ENCODE assay signal across 7 cellular contexts in genomic region chr20:407097-407952, GRCh38. TPM values are rescaled to one million over a fixed set of nuclear protein-coding genes. Genes with fewer than 3 reads are reported as not detected.
DNase-seq lines count a peak whose midpoint lies in the region; ATAC-seq, FAIRE-seq and TF ChIP-seq lines count a peak whose summit lies in the region.

No MANE protein-coding gene starts in this region.

- DNase-seq in GM13976 (ENCODE audit: low spot score): peak; percentile 95
- peak; percentile 87 for DNase-seq in NAMALWA (ENCODE audit: low spot score)
- peak; percentile 90 for DNase-seq in SW480 (ENCODE audit: low spot score)
- DNase-seq in K562 (ENCODE audit: extremely low read depth in 1 of 4, low spot score in 3 of 4): peak; percentile 80 to 83 (median 82)
- DNase-seq in iPS DF 19.7 (ENCODE audit: low read depth, low spot score): peak; percentile 69
- DNase-seq in sciatic nerve (ENCODE audit: low spot score): peak; percentile 84

- TF ChIP-seq POLR2A in K562 (conservative IDR thresholded peaks at IDR 0.05): peak; percentile 43; the same call in 1 of the 2 replicates

- H4K20me1 ChIP-seq in K562 (replicated peaks; ENCODE audit: control insufficient read depth, insufficient read depth, low read length): no peaks in the 10 kb centered on the region

- TF ChIP-seq EP300 in K562 (IDR thresholded peaks at IDR 0.05; ENCODE audit: low read length): no peak; the same call in 1 of the 2 replicates

- peak overlapping the region; percentile 52 for H3K4me3 ChIP-seq in K562

- no peaks in the 10 kb centered on the region for H3K27me3 ChIP-seq in K562 (ENCODE audit: control insufficient read depth in 2 of 2, insufficient read depth in 2 of 2, low read length in 2 of 2)

- no peaks in the 10 kb centered on the region for H3K9me1 ChIP-seq in K562 (ENCODE audit: control insufficient read depth, insufficient read depth, low read length)

- FAIRE-seq in K562 (lab: Jason Lieb, UNC): peak; percentile 78

- 4% methylated on average over 17 of the region's 45 CpGs for WGBS in K562 (ENCODE audit: insufficient coverage, low coverage, missing lambda C conversion rate)

- no peak; a peak in 1 of 4 replicates for TF ChIP-seq RAD21 in K562 (CRISPR knock-in tag; conservative IDR thresholded peaks at IDR 0.05 in 1 of 2, IDR thresholded peaks at IDR 0.05 in 1 of 2)

- peak overlapping the region; percentile 87 for H2AFZ ChIP-seq in K562 (ENCODE audit: low read depth, low read length)

- in situ Hi-C loops in GM13976 (cut with MboI; ENCODE audit: low sequenced_read_pairs, unreplicated experiment): no loop called here
- in situ Hi-C loops in K562 (cut with MboI): no loop called here

- H3K4me1 ChIP-seq in K562 (replicated peaks in 1 of 2; ENCODE audit: control insufficient read depth in 2 of 2, insufficient read depth in 2 of 2, low read length in 2 of 2): peaks cover 17 to 18% of the 10 kb centered on the region in 2 experiments; a peak in 4 of 5 replicates

- H3K4me2 ChIP-seq in K562 (ENCODE audit: insufficient read depth, low read length): peak overlapping the region; percentile 90

- BruUV-seq in K562 (replicated peaks; lab: Mats Ljungman, UMichigan): TSS peak; percentile 87

- peaks cover 5% of the 10 kb centered on the region for H3K9me3 ChIP-seq in K562 (replicated peaks; ENCODE audit: control insufficient read depth, insufficient read depth, low read depth, low read length)

- H3K36me3 ChIP-seq in K562 (ENCODE audit: control insufficient read depth, insufficient read depth, low read length): peaks cover 23% of the 10 kb centered on the region; the same call in 2 of the 3 replicates

- H3K79me2 ChIP-seq in K562 (ENCODE audit: control insufficient read depth, insufficient read depth, low read length): peaks cover 26% of the 10 kb centered on the region

- POLR2A ChIA-PET in K562 (lab: Yijun Ruan, JAX): interaction anchor here (0.6 to 1.4 kb wide), 11 partner anchors 9 to 35 kb away, joined by 3 to 15 read pairs (median 4); partner anchors contain the start of gene TRIB3

- ATAC-seq in HG02588 (IDR thresholded peaks at IDR 0.05; ENCODE audit: unreplicated experiment) (peak; percentile 70), K562 (peak; percentile 90), sciatic nerve (peak; percentile 87)

- H3K9ac ChIP-seq in K562 (ENCODE audit: insufficient read depth in 1 of 2, low read depth in 2 of 2, low read length in 2 of 2): peak overlapping the region; percentile 77 to 94

- CTCF ChIA-PET in K562 (lab: Yijun Ruan, JAX; ENCODE audit: low intra/inter-chr PET ratio): interaction anchor here (0.9 to 1.2 kb wide), 2 partner anchors 58 to 72 kb away, joined by 3 to 4 read pairs; no protein-coding TSS in a partner anchor

- H3K27ac ChIP-seq in K562 (ENCODE audit: extremely low read depth, low read depth, low read length): peak overlapping the region; percentile 88

- no peak for TF ChIP-seq CTCF in GM13976 (IDR thresholded peaks at IDR 0.05; ENCODE audit: borderline replicate concordance, control extremely low read depth, extremely low read depth, insufficient read depth, missing control alignments)
- TF ChIP-seq CTCF in K562 (IDR thresholded peaks at IDR 0.05 in 2 of 3, conservative IDR thresholded peaks at IDR 0.05 in 1 of 3; ENCODE audit: insufficient read depth in 2 of 3, low read depth in 1 of 3, low read length in 3 of 3): peak in 2 of 3 experiments; percentile 22 to 55; a peak in 2 of 6 replicates

- intact Hi-C loops in K562 (cut with micrococcal nuclease) (no loop called here), sciatic nerve (cut with DNase I) (no loop called here)

TF ChIP-seq in K562, 482 proteins besides CTCF, POLR2A, EP300 and RAD21 (continues in another document):
- no peak for TF ChIP-seq SETDB1 (IDR thresholded peaks at IDR 0.05; ENCODE audit: low read length)
- no peak for TF ChIP-seq GTF2B (IDR thresholded peaks at IDR 0.05; ENCODE audit: extremely low read depth, insufficient read length)
- TF ChIP-seq CGGBP1 (CRISPR knock-in tag; IDR thresholded peaks at IDR 0.05): no peak
- no peak for TF ChIP-seq ZBTB26 (CRISPR knock-in tag; IDR thresholded peaks at IDR 0.05)
- TF ChIP-seq BMI1 (IDR thresholded peaks at IDR 0.05; ENCODE audit: low read length): no peak
- TF ChIP-seq CHD1 (IDR thresholded peaks at IDR 0.05; ENCODE audit: low read length): no peak

RNA-seq across cellular contexts. Expression of gene RBCK1, which starts 0.8 kb away (rescaled TPM):
- total RNA-seq in K562 (2011; cell fraction: chromatin; rRNA removed; ENCODE audit: low replicate concordance): 91.7 and 117 TPM in 2 replicates
- 53.4 and 61.7 TPM in 2 replicates for total RNA-seq in K562 (2011; cell fraction: nucleolus; rRNA removed)
- total RNA-seq in K562 (2011; cell fraction: nucleoplasm; rRNA removed): 62.0 and 75.0 TPM in 2 replicates
- total RNA-seq in K562 (2014; rRNA removed) (46.1 and 58.1 TPM in 2 replicates), K562 (2014; rRNA removed; fragmentation: Illumina TruSeq; extraction: Trizol) (18.4 and 22.1 TPM in 2 replicates), K562 (2015; rRNA removed; fragmentation: Illumina TruSeq; extraction: Trizol) (18.0 and 19.3 TPM in 2 replicates), K562 (2021) (51.7 and 54.2 TPM in 2 replicates), sciatic nerve (72.7 TPM)
- polyA plus RNA-seq in K562 (2011; rRNA removed) (37.6 and 58.2 TPM in 2 replicates), K562 (2014; fragmentation: Illumina TruSeq; extraction: Trizol) (26.5 and 37.1 TPM in 2 replicates), K562 (2014; fragmentation: Nextera tagmentation; extraction: Ambion mirVana) (1 to 10 TPM; 5.9 to 8.3 TPM), K562 (2014; rRNA removed) (52.7 and 59.3 TPM in 2 replicates)
- 41.1 and 50.2 TPM in 2 replicates for polyA plus RNA-seq in K562 (2011; cell fraction: cytosol; rRNA removed)
- 71.7 and 92.4 TPM in 2 replicates for polyA plus RNA-seq in K562 (2011; cell fraction: nucleus; rRNA removed)
- polyA plus RNA-seq in K562 (2012): 38.5 and 194 TPM in 2 replicates
- polyA minus RNA-seq in K562 (2011; rRNA and poly(A)+ RNA removed): 16.0 and 22.1 TPM in 2 replicates
- polyA minus RNA-seq in K562 (2011; cell fraction: cytosol; rRNA and poly(A)+ RNA removed): 16.1 and 28.0 TPM in 2 replicates
- polyA minus RNA-seq in K562 (2011; cell fraction: nucleus; rRNA and poly(A)+ RNA removed): 15.3 and 29.2 TPM in 2 replicates

RNA-seq across cellular contexts. Expression of gene TRIB3, which starts 26.8 kb away (rescaled TPM):
- total RNA-seq in K562 (2011; cell fraction: chromatin; rRNA removed; ENCODE audit: low replicate concordance): 20.3 and 47.6 TPM in 2 replicates
- total RNA-seq in K562 (2011; cell fraction: nucleolus; rRNA removed): 45.7 and 51.3 TPM in 2 replicates
- total RNA-seq in K562 (2011; cell fraction: nucleoplasm; rRNA removed): 38.2 and 39.5 TPM in 2 replicates
- total RNA-seq in K562 (2014; rRNA removed) (113 and 114 TPM in 2 replicates), K562 (2014; rRNA removed; fragmentation: Illumina TruSeq; extraction: Trizol) (43.5 and 47.4 TPM in 2 replicates), K562 (2015; rRNA removed; fragmentation: Illumina TruSeq; extraction: Trizol) (22.1 and 23.0 TPM in 2 replicates), K562 (2021) (102 and 110 TPM in 2 replicates), sciatic nerve (6.2 TPM)
- polyA plus RNA-seq in K562 (2011; rRNA removed) (44.4 and 114 TPM in 2 replicates), K562 (2014; fragmentation: Illumina TruSeq; extraction: Trizol) (55.3 and 78.6 TPM in 2 replicates), K562 (2014; fragmentation: Nextera tagmentation; extraction: Ambion mirVana) (10 to 100 TPM; 12.1 to 14.9 TPM), K562 (2014; rRNA removed) (78.8 and 80.6 TPM in 2 replicates)
- polyA plus RNA-seq in K562 (2011; cell fraction: cytosol; rRNA removed): 105 and 109 TPM in 2 replicates
- polyA plus RNA-seq in K562 (2011; cell fraction: nucleus; rRNA removed): 42.6 and 66.5 TPM in 2 replicates
- 40.1 and 401 TPM in 2 replicates for polyA plus RNA-seq in K562 (2012)
- polyA minus RNA-seq in K562 (2011; rRNA and poly(A)+ RNA removed): 33.3 and 53.8 TPM in 2 replicates
- polyA minus RNA-seq in K562 (2011; cell fraction: cytosol; rRNA and poly(A)+ RNA removed): 37.2 and 88.9 TPM in 2 replicates
- 9.7 and 26.4 TPM in 2 replicates for polyA minus RNA-seq in K562 (2011; cell fraction: nucleus; rRNA and poly(A)+ RNA removed)

RNA-seq across cellular contexts. Expression of gene TBC1D20, which starts 55.0 kb away (rescaled TPM):
- 62.9 and 93.5 TPM in 2 replicates for total RNA-seq in K562 (2011; cell fraction: chromatin; rRNA removed; ENCODE audit: low replicate concordance)
- 46.9 and 48.3 TPM in 2 replicates for total RNA-seq in K562 (2011; cell fraction: nucleolus; rRNA removed)
- total RNA-seq in K562 (2011; cell fraction: nucleoplasm; rRNA removed): 55.8 and 62.3 TPM in 2 replicates
- total RNA-seq in K562 (2014; rRNA removed) (15.1 and 20.0 TPM in 2 replicates), K562 (2014; rRNA removed; fragmentation: Illumina TruSeq; extraction: Trizol) (11.9 and 14.2 TPM in 2 replicates), K562 (2015; rRNA removed; fragmentation: Illumina TruSeq; extraction: Trizol) (11.8 and 12.8 TPM in 2 replicates), K562 (2021) (17.8 and 20.6 TPM in 2 replicates), sciatic nerve (32.5 TPM)
- polyA plus RNA-seq in K562 (2011; rRNA removed) (25.3 and 45.8 TPM in 2 replicates), K562 (2014; fragmentation: Illumina TruSeq; extraction: Trizol) (20.4 and 23.7 TPM in 2 replicates), K562 (2014; fragmentation: Nextera tagmentation; extraction: Ambion mirVana) (1 to 10 TPM; 7.0 to 9.5 TPM), K562 (2014; rRNA removed) (20.1 and 21.1 TPM in 2 replicates)
- polyA plus RNA-seq in K562 (2011; cell fraction: cytosol; rRNA removed): 29.6 and 54.5 TPM in 2 replicates
- 63.5 and 76.7 TPM in 2 replicates for polyA plus RNA-seq in K562 (2011; cell fraction: nucleus; rRNA removed)
- polyA plus RNA-seq in K562 (2012): 14.9 and 35.8 TPM in 2 replicates
- polyA minus RNA-seq in K562 (2011; rRNA and poly(A)+ RNA removed): 25.0 and 35.4 TPM in 2 replicates
- polyA minus RNA-seq in K562 (2011; cell fraction: cytosol; rRNA and poly(A)+ RNA removed): 11.8 and 18.3 TPM in 2 replicates
- 13.1 and 31.0 TPM in 2 replicates for polyA minus RNA-seq in K562 (2011; cell fraction: nucleus; rRNA and poly(A)+ RNA removed)

Comparison
In these comparisons a context has a peak if more than half of its experiments do, and no peak if none do; other contexts are left out.
1. Peak in every context shown above with its lines: DNase-seq, ATAC-seq, H3K4me3 ChIP-seq and H3K27ac ChIP-seq.